26 cellular contexts compared by ENCODE assay signal in genomic region chr11:100602716-100603115, GRCh38.
"Had no signal": no experiment of that assay in that cellular context is flagged by ENCODE, and none has a peak within 500 bp of the region (broad histone marks: within the 10 kb centered on the region; RNA-seq: fewer than 3 reads in every experiment).

No MANE protein-coding gene starts in this region.

- H3K9me3 ChIP-seq: adrenal gland, breast epithelium, Peyer's patch, SJCRH30, SK-N-SH had no signal

- H3K4me3 ChIP-seq: adrenal gland, breast epithelium, Peyer's patch, SJCRH30 had no signal

- H3K4me1 ChIP-seq: adrenal gland, breast epithelium, Peyer's patch, SJCRH30 had no signal

- H3K36me3 ChIP-seq: adrenal gland, breast epithelium, Peyer's patch, SJCRH30, WERI-Rb-1 had no signal

- DNase-seq: activated CD4-positive, alpha-beta T cell treated with anti-CD3 and anti-CD28 coated beads for 36 hours; activated CD8-positive, alpha-beta memory T cell treated with anti-CD3 and anti-CD28 coated beads, Interleukin-2, amount 50 U/mL, for 4 hours; activated CD8-positive, alpha-beta T cell treated with anti-CD3 and anti-CD28 coated beads for 36 hours; activated gamma-delta T cell treated with Interleukin-2 at 50 U/mL for 16 hours; activated naive CD4-positive, alpha-beta T cell treated with anti-CD3 and anti-CD28 coated beads, Interleukin-2, amount 50 U/mL, for 16 hours; activated naive CD8-positive, alpha-beta T cell treated with anti-CD3 and anti-CD28 coated beads, Interleukin-2, amount 10 ng/mL, durations not matched to agents 7 days and 5 days; activated T-cell treated with anti-CD3 and anti-CD28 coated beads, Interleukin-2, amount 50 U/mL, for 72 hours; adrenal gland; anterior cingulate cortex; NCI-H1092; NCI-H1417; NCI-H1930; NCI-H2171; NCI-H226; NCI-H526 treated with DMSO at 0.1 percent for 48 hours; NCI-H82; OCI-M1; Peyer's patch; Right ventricle myocardium superior; SJCRH30; SK-N-SH; T-helper 1 cell; WERI-Rb-1 had no signal

- H3K9ac ChIP-seq: KMS-11, SK-N-SH had no signal

- ATAC-seq: activated CD4-positive, alpha-beta T cell treated with anti-CD3 and anti-CD28 coated beads for 36 hours; activated CD8-positive, alpha-beta T cell treated with anti-CD3 and anti-CD28 coated beads for 36 hours; activated T-cell treated with anti-CD3 and anti-CD28 coated beads, Interleukin-2, amount 50 U/mL, for 72 hours had no signal

- H3K4me2 ChIP-seq: KMS-11, SK-N-SH had no signal

- H3K27ac ChIP-seq: adrenal gland, KMS-11, Peyer's patch, RWPE1, SJCRH30, WERI-Rb-1 had no signal

- H3K27me3 ChIP-seq: adrenal gland, breast epithelium, Peyer's patch, SJCRH30 had no signal
